Comparison of ENCODE assay signal across 14 cellular contexts in the genomic region with DNA sequence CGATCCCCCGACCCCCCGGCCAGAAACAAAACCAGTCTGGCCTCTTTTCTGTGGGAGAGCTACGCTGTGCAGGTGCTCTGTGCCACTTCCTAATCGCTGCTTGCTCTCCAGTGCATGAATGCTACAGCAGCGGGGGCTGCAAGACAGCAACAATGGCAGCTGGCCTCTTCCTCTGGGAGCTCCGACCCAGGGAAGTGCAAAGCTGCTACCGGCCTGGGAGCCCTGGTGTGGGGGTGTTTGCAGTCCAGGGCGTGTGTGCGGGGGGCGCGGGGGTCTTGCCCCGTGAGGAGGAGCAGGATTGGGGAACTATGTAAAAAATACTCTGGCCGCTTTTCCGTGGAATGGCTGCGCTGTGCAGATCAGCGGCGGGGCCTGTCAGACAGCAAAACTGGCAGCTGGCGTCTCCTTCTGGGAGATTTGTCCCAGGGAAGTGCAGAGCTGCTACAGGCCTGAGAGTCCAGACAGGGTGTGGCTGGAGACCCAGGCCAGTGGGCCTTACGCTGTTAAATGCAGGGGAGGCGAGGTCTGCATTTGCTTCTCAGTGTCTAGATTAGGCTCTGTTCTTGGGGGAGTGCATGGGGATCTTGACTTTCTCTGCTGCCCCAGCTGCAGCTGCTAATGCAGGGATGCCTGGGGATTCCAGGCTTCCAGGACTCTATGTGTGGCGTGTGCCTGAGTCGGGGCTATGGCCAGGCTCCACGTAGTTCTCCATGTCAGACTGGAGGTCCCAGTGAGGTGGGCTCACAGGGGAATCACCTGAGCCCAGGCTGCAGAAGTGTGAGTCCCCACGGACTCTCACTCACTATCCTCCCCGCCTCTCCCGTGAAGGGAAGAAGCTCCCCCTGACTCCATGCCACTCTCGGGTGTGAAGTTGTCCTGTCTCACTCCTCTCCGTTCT.
DNase-seq lines count a peak whose midpoint lies in the region; ATAC-seq and TF ChIP-seq lines count a peak whose summit lies in the region.
"Had no signal": no experiment of that assay in that cellular context is flagged by ENCODE, and none has a peak within 500 bp of the region (broad histone marks: within the 10 kb centered on the region; RNA-seq: fewer than 3 reads in every experiment).

No MANE protein-coding gene starts in this region.

- H3K4me3 Mint-ChIP-seq in stimulated activated effector memory CD8-positive, alpha-beta T cell treated with anti-CD3 and anti-CD28 coated beads, Interleukin-12 subunit alpha, Interleukin-12 subunit beta, amount 100 ng/mL, for 72 hours = no peak overlapping the region
- H3K4me3 Mint-ChIP-seq: activated T-helper 17 cell treated with anti-CD3 and anti-CD28 coated beads, Interleukin-2, amount 50 U/mL, for 72 hours; CD4-positive, alpha-beta memory T cell had no signal

- no peaks in the 10 kb centered on the region for H3K4me1 Mint-ChIP-seq in stimulated activated effector memory CD8-positive, alpha-beta T cell treated with anti-CD3 and anti-CD28 coated beads, Interleukin-12 subunit alpha, Interleukin-12 subunit beta, amount 100 ng/mL, for 72 hours
- H3K4me1 Mint-ChIP-seq: activated T-helper 17 cell treated with anti-CD3 and anti-CD28 coated beads, Interleukin-2, amount 50 U/mL, for 72 hours; CD4-positive, alpha-beta memory T cell had no signal

- peak; percentile 27 for DNase-seq in NCI-H524 treated with DMSO at 0.1 percent for 48 hours (lab: John Stamatoyannopoulos, UW)
- peak; percentile 65 for DNase-seq in left kidney (ENCODE audit: low read depth, low spot score)
- DNase-seq in stimulated activated effector memory CD8-positive, alpha-beta T cell treated with anti-CD3 and anti-CD28 coated beads, Interleukin-12 subunit alpha, Interleukin-12 subunit beta, amount 100 ng/mL, for 72 hours (ENCODE audit: low spot score in 2 of 2) = no peak
- DNase-seq in Peyer's patch = no peak
- no peak for DNase-seq in cerebellum (ENCODE audit: low spot score)
- DNase-seq: activated CD4-positive, alpha-beta T cell treated with anti-CD3 and anti-CD28 coated beads, Interleukin-2, amount 50 U/mL, for 4 hours; amygdala; CD4-positive, alpha-beta memory T cell; MV-4-11; NCI-H226; stimulated activated CD4-positive, alpha-beta T cell treated with anti-CD3 and anti-CD28 coated beads, Interleukin-4, amount 100 ng/mL, for 1 hour had no signal

- H3K4me3 ChIP-seq in HUES64 (ENCODE audit: low read length) (no peak overlapping the region), Peyer's patch (peak overlapping the region in 1 of 4 donors; percentile 34)

- H3K36me3 Mint-ChIP-seq in stimulated activated effector memory CD8-positive, alpha-beta T cell treated with anti-CD3 and anti-CD28 coated beads, Interleukin-12 subunit alpha, Interleukin-12 subunit beta, amount 100 ng/mL, for 72 hours = no peaks in the 10 kb centered on the region
- H3K36me3 Mint-ChIP-seq: CD4-positive, alpha-beta memory T cell had no signal

- H3K27ac Mint-ChIP-seq in stimulated activated effector memory CD8-positive, alpha-beta T cell treated with anti-CD3 and anti-CD28 coated beads, Interleukin-12 subunit alpha, Interleukin-12 subunit beta, amount 100 ng/mL, for 72 hours = no peak overlapping the region
- H3K27ac Mint-ChIP-seq: activated T-helper 17 cell treated with anti-CD3 and anti-CD28 coated beads, Interleukin-2, amount 50 U/mL, for 72 hours had no signal

- H3K36me3 ChIP-seq in HUES64 (ENCODE audit: insufficient read depth, low read length) (no peaks in the 10 kb centered on the region), Peyer's patch (no peaks in the 10 kb centered on the region)

- no peak for TF ChIP-seq CTCF in Peyer's patch (IDR thresholded peaks at IDR 0.05)

- H3K9ac ChIP-seq in HUES64 (ENCODE audit: low read depth, low read length) = peak overlapping the region; percentile 26; the same call in 1 of the 2 replicates

- H3K9me3 ChIP-seq in HUES64 (ENCODE audit: insufficient read depth, low read depth, low read length) = no peaks in the 10 kb centered on the region
- no peaks in the 10 kb centered on the region for H3K9me3 ChIP-seq in Peyer's patch

- H3K27me3 ChIP-seq in HUES64 (ENCODE audit: insufficient read depth, low read length) = no peaks in the 10 kb centered on the region
- no peaks in the 10 kb centered on the region for H3K27me3 ChIP-seq in Peyer's patch

- no peak overlapping the region for H3K27ac ChIP-seq in HUES64 (ENCODE audit: low read depth, low read length)
- no peak overlapping the region for H3K27ac ChIP-seq in Peyer's patch

- H3K4me1 ChIP-seq in HUES64 (ENCODE audit: insufficient read depth, low read length) = peaks cover 10% of the 10 kb centered on the region
- no peaks in the 10 kb centered on the region for H3K4me1 ChIP-seq in Peyer's patch

- no peaks in the 10 kb centered on the region for H3K9me3 Mint-ChIP-seq in stimulated activated effector memory CD8-positive, alpha-beta T cell treated with anti-CD3 and anti-CD28 coated beads, Interleukin-12 subunit alpha, Interleukin-12 subunit beta, amount 100 ng/mL, for 72 hours
- H3K9me3 Mint-ChIP-seq: activated T-helper 17 cell treated with anti-CD3 and anti-CD28 coated beads, Interleukin-2, amount 50 U/mL, for 72 hours had no signal

- 92% methylated on average over 29 of the region's 29 CpGs for WGBS in HUES64

- peak; percentile 28 for ATAC-seq in stimulated activated effector memory CD8-positive, alpha-beta T cell treated with anti-CD3 and anti-CD28 coated beads, Interleukin-12 subunit alpha, Interleukin-12 subunit beta, amount 100 ng/mL, for 72 hours
- no peak for ATAC-seq in HG02642 (IDR thresholded peaks at IDR 0.05; ENCODE audit: poor library complexity, unreplicated experiment)
- ATAC-seq: activated T-helper 17 cell treated with anti-CD3 and anti-CD28 coated beads, Interleukin-2, amount 50 U/mL, for 72 hours had no signal

- no peak for TF ChIP-seq POLR2A in Peyer's patch (IDR thresholded peaks at IDR 0.05)

Comparison
In these comparisons a context has a peak if more than half of its experiments do, and no peak if none do; other contexts are left out.
1. DNase-seq: peak in NCI-H524 treated with DMSO at 0.1 percent for 48 hours (single experiment) and left kidney (single experiment); none in stimulated activated effector memory CD8-positive, alpha-beta T cell treated with anti-CD3 and anti-CD28 coated beads, Interleukin-12 subunit alpha, Interleukin-12 subunit beta, amount 100 ng/mL, for 72 hours (0 of 2), Peyer's patch (0 of 3) and cerebellum (single experiment).